In the genomic region with DNA sequence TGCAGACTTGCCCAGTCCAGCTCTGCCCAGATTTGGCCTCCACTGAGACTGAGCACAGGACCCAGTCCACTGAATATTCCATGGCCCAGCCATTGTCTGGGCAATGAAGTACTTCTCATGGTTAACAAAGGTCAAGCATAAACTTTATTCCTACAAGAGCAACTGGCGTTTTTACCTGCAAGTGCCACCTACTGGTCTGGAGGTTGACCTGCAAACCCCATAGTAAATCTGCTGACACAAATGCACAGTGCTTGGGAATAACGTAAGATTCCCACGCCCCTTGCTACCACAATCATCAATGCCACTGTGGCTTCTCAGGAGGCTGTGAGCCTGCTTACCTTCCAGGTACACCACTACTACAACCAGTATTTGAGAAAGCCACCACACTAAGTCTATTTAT, we compare ENCODE assay signal across 30 cellular contexts.
DNase-seq lines count a peak whose midpoint lies in the region; ATAC-seq and TF ChIP-seq lines count a peak whose summit lies in the region.
"Had no signal": no experiment of that assay in that cellular context is flagged by ENCODE, and none has a peak within 500 bp of the region (broad histone marks: within the 10 kb centered on the region; RNA-seq: fewer than 3 reads in every experiment).

No MANE protein-coding gene starts in this region.

- TF ChIP-seq POLR2A in ovary (IDR thresholded peaks at IDR 0.05): no peak

- H3K36me3 Mint-ChIP-seq in chondrocyte (ENCODE audit: low read depth): peaks cover 28% of the 10 kb centered on the region
- H3K36me3 Mint-ChIP-seq in CD8-positive, alpha-beta T cell: peaks cover 4% of the 10 kb centered on the region

- 62 to 64% (median 64%) methylated on average over 3 of the region's 3 CpGs for WGBS in ovary, 3 donors

- no peak overlapping the region for H3K4me3 Mint-ChIP-seq in chondrocyte (ENCODE audit: unreplicated experiment)
- H3K4me3 Mint-ChIP-seq in CD8-positive, alpha-beta T cell: no peak overlapping the region
- H3K4me3 Mint-ChIP-seq: activated naive CD8-positive, alpha-beta T cell treated with anti-CD3 and anti-CD28 coated beads for 36 hours; activated T-helper 17 cell treated with anti-CD3 and anti-CD28 coated beads, Interleukin-2, amount 50 U/mL, for 72 hours; central memory CD8-positive, alpha-beta T cell; type B pancreatic cell had no signal

- TF ChIP-seq CTCF in 22Rv1 (IDR thresholded peaks at IDR 0.05): peak; percentile 35
- 0 out of 2 replicates have a peak, but pooled peaks have one; percentile 11 for TF ChIP-seq CTCF in GM12875 (IDR thresholded peaks at IDR 0.05; ENCODE audit: borderline replicate concordance, insufficient read depth, low read depth, low read length)
- TF ChIP-seq CTCF in Loucy (conservative IDR thresholded peaks at IDR 0.05; ENCODE audit: low read length): peak; percentile 30
- TF ChIP-seq CTCF in chondrocyte (IDR thresholded peaks at IDR 0.05): peak; percentile 16
- TF ChIP-seq CTCF in ovary (IDR thresholded peaks at IDR 0.05): no peak
- no peak for TF ChIP-seq CTCF in CD8-positive, alpha-beta T cell (IDR thresholded peaks at IDR 0.05)
- no peak for TF ChIP-seq CTCF in upper lobe of right lung (IDR thresholded peaks at IDR 0.05)

- H3K27me3 ChIP-seq in Loucy (ENCODE audit: insufficient read depth, low read length, poor library complexity, severe bottlenecking) (no peaks in the 10 kb centered on the region), ovary (no peaks in the 10 kb centered on the region), upper lobe of right lung (no peaks in the 10 kb centered on the region)
- H3K27me3 ChIP-seq in CD8-positive, alpha-beta T cell (ENCODE audit: insufficient read depth, low read length): no peaks in the 10 kb centered on the region
- H3K27me3 ChIP-seq: heart left ventricle had no signal

- DNase-seq in chondrocyte (ENCODE audit: low spot score) (no peak), ovary (no peak), DMS114 treated with DMSO at 0.1 percent for 48 hours (lab: John Stamatoyannopoulos, UW; ENCODE audit: unreplicated experiment) (no peak), upper lobe of right lung (no peak)
- DNase-seq in CD8-positive, alpha-beta T cell: no peak
- DNase-seq: activated CD4-positive, alpha-beta T cell treated with anti-CD3 and anti-CD28 coated beads, Interleukin-2, amount 50 U/mL, for 48 hours; activated CD8-positive, alpha-beta memory T cell treated with anti-CD3 and anti-CD28 coated beads, Interleukin-2, amount 50 U/mL, for 4 hours; activated naive CD8-positive, alpha-beta T cell treated with anti-CD3 and anti-CD28 coated beads for 36 hours; AML-193; heart left ventricle; left colon; mesenchymal stem cell; NCI-H1048; NCI-H2029; NCI-H226; NCI-H774; nucleus accumbens; Right ventricle myocardium superior; stimulated activated CD4-positive, alpha-beta T cell treated with anti-CD3 and anti-CD28 coated beads, Interleukin-1b, Interleukin-23, amount 100 ng/mL, for 48 hours; T-helper 9 cell; WERI-Rb-1 had no signal

- ATAC-seq in CD8-positive, alpha-beta T cell: no peak
- ATAC-seq in upper lobe of right lung: no peak
- ATAC-seq: activated T-helper 17 cell treated with anti-CD3 and anti-CD28 coated beads, Interleukin-2, amount 50 U/mL, for 72 hours; heart left ventricle; left colon had no signal

- H3K27me3 Mint-ChIP-seq in chondrocyte (ENCODE audit: low read depth): no peaks in the 10 kb centered on the region
- no peaks in the 10 kb centered on the region for H3K27me3 Mint-ChIP-seq in CD8-positive, alpha-beta T cell (ENCODE audit: low read depth)
- H3K27me3 Mint-ChIP-seq: activated naive CD8-positive, alpha-beta T cell treated with anti-CD3 and anti-CD28 coated beads for 36 hours; activated T-helper 17 cell treated with anti-CD3 and anti-CD28 coated beads, Interleukin-2, amount 50 U/mL, for 72 hours; type B pancreatic cell had no signal

- CTCF ChIA-PET in CD8-positive, alpha-beta T cell (lab: Charles Lee): no interaction called here

- H3K9me3 ChIP-seq in Loucy (ENCODE audit: insufficient read depth, low read depth, low read length) (peaks cover 4% of the 10 kb centered on the region; the same call in 1 of the 2 replicates), ovary (peaks cover 0 to 6% of the 10 kb centered on the region in 2 donors), upper lobe of right lung (peaks cover 13% of the 10 kb centered on the region)
- H3K9me3 ChIP-seq in CD8-positive, alpha-beta T cell (ENCODE audit: low read length): peaks cover 4% of the 10 kb centered on the region

- TF ChIP-seq EP300 in ovary (IDR thresholded peaks at IDR 0.05): no peak

- H3K27ac Mint-ChIP-seq in chondrocyte (ENCODE audit: unreplicated experiment): no peak overlapping the region
- no peak overlapping the region for H3K27ac Mint-ChIP-seq in CD8-positive, alpha-beta T cell
- H3K27ac Mint-ChIP-seq: activated naive CD8-positive, alpha-beta T cell treated with anti-CD3 and anti-CD28 coated beads for 36 hours; activated T-helper 17 cell treated with anti-CD3 and anti-CD28 coated beads, Interleukin-2, amount 50 U/mL, for 72 hours; type B pancreatic cell had no signal

- H3K9me3 Mint-ChIP-seq in chondrocyte (ENCODE audit: low read depth): peaks cover 24% of the 10 kb centered on the region
- peaks cover 30% of the 10 kb centered on the region for H3K9me3 Mint-ChIP-seq in CD8-positive, alpha-beta T cell

- no peaks in the 10 kb centered on the region for H3K4me1 Mint-ChIP-seq in chondrocyte (ENCODE audit: low read depth)
- H3K4me1 Mint-ChIP-seq in CD8-positive, alpha-beta T cell (ENCODE audit: low read depth): no peaks in the 10 kb centered on the region
- H3K4me1 Mint-ChIP-seq: activated naive CD8-positive, alpha-beta T cell treated with anti-CD3 and anti-CD28 coated beads for 36 hours; activated T-helper 17 cell treated with anti-CD3 and anti-CD28 coated beads, Interleukin-2, amount 50 U/mL, for 72 hours; central memory CD8-positive, alpha-beta T cell had no signal

- no peaks in the 10 kb centered on the region for H3K36me3 ChIP-seq in Loucy (ENCODE audit: insufficient read depth, low read length)
- H3K36me3 ChIP-seq in ovary: no peaks in the 10 kb centered on the region
- no peaks in the 10 kb centered on the region for H3K36me3 ChIP-seq in CD8-positive, alpha-beta T cell (ENCODE audit: insufficient read depth, low read length)
- H3K36me3 ChIP-seq in upper lobe of right lung: no peaks in the 10 kb centered on the region
- H3K36me3 ChIP-seq: WERI-Rb-1 had no signal

- no peak overlapping the region for H3K4me2 ChIP-seq in Loucy (ENCODE audit: low read depth, low read length, poor library complexity, severe bottlenecking)
- H3K4me2 ChIP-seq: KMS-11 had no signal

- H3K4me3 ChIP-seq in GM12875 (ENCODE audit: low read depth, low read length) (no peak overlapping the region), Loucy (ENCODE audit: low read length, poor library complexity, severe bottlenecking) (no peak overlapping the region), ovary (no peak overlapping the region), upper lobe of right lung (no peak overlapping the region)
- no peak overlapping the region for H3K4me3 ChIP-seq in CD8-positive, alpha-beta T cell (ENCODE audit: low read depth, low read length)
- H3K4me3 ChIP-seq: heart left ventricle, skin epidermis had no signal

- H3K27ac ChIP-seq in 22Rv1: no peak overlapping the region
- H3K27ac ChIP-seq in ovary: no peak overlapping the region
- no peak overlapping the region for H3K27ac ChIP-seq in CD8-positive, alpha-beta T cell (ENCODE audit: low read depth, low read length)
- H3K27ac ChIP-seq in upper lobe of right lung: no peak overlapping the region
- H3K27ac ChIP-seq: epithelial cell of prostate, heart left ventricle, KMS-11, skin epidermis, WERI-Rb-1 had no signal

- POLR2A ChIA-PET in CD8-positive, alpha-beta T cell (lab: Charles Lee): interaction anchor here (0.6 kb wide), 1 partner anchor 20 kb away, joined by 3 read pairs; no protein-coding TSS in a partner anchor

- no peaks in the 10 kb centered on the region for H3K9me2 ChIP-seq in Loucy (replicated peaks; ENCODE audit: low read depth, low read length)

- no peaks in the 10 kb centered on the region for H3K4me1 ChIP-seq in Loucy (ENCODE audit: insufficient read depth, low read length, poor library complexity, severe bottlenecking)
- no peaks in the 10 kb centered on the region for H3K4me1 ChIP-seq in ovary (ENCODE audit: insufficient read depth)
- H3K4me1 ChIP-seq in CD8-positive, alpha-beta T cell (ENCODE audit: insufficient read depth, low read length): no peaks in the 10 kb centered on the region
- H3K4me1 ChIP-seq in upper lobe of right lung: no peaks in the 10 kb centered on the region
- H3K4me1 ChIP-seq: heart left ventricle had no signal

- no peak overlapping the region for H3K9ac ChIP-seq in Loucy (ENCODE audit: low read depth, low read length, poor library complexity, severe bottlenecking)
- H3K9ac ChIP-seq: KMS-11 had no signal

- no peak overlapping the region for H2AFZ ChIP-seq in Loucy (ENCODE audit: low read length)

- no peaks in the 10 kb centered on the region for H4K20me1 ChIP-seq in Loucy (ENCODE audit: insufficient read depth, low read length, poor library complexity, severe bottlenecking)

- no peaks in the 10 kb centered on the region for H3K79me2 ChIP-seq in Loucy (ENCODE audit: insufficient read depth, low read length)

- H3F3A ChIP-seq in Loucy (ENCODE audit: low read depth): no peaks in the 10 kb centered on the region

- intact Hi-C loops in ovary (cut with DNase I): no loop called here
- intact Hi-C loops in CD8-positive, alpha-beta T cell (cut with DNase I, micrococcal nuclease): no loop called here
- intact Hi-C loops in upper lobe of right lung (cut with DNase I): no loop called here

Comparison
In these comparisons a context has a peak if more than half of its experiments do, and no peak if none do; other contexts are left out.
1. CTCF ChIP-seq: peak in 22Rv1 (single experiment), GM12875 (single experiment), Loucy (single experiment) and chondrocyte (single experiment); none in ovary (0 of 3), CD8-positive, alpha-beta T cell (single experiment) and upper lobe of right lung (single experiment).